ENCODE assay signal across 23 cellular contexts in the genomic region with DNA sequence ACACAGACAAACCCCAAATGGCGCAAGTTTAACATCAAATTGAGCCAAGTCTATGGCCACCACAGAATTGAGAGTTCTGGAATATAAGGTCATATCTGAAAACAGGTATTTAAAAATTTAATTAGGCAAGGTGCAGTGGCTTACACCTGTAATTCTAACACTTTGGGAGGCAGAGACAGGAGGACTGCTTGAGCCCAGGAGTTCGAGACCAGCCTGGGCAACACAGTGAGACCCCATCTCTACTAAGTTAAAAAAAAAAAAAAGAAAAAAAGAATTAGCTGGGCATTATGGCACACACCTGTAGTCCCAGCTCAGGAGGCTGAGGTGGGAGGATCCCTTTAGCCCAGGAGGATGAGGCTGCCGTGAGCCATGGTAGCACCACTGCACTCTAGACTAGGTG.
"Had no signal": no experiment of that assay in that cellular context is flagged by ENCODE, and none has a peak within 500 bp of the region (broad histone marks: within the 10 kb centered on the region; RNA-seq: fewer than 3 reads in every experiment).

No MANE protein-coding gene starts in this region.

- ATAC-seq: activated CD4-positive, alpha-beta T cell treated with anti-CD3 and anti-CD28 coated beads for 36 hours; activated naive CD8-positive, alpha-beta T cell treated with anti-CD3 and anti-CD28 coated beads, Interleukin-2, amount 50 U/mL, for 24 hours; naive thymus-derived CD8-positive, alpha-beta T cell; pancreas; right cardiac atrium had no signal

- H3K27me3 Mint-ChIP-seq: activated B cell treated with CpG ODN at 0.5 μM for 24 hours; activated CD4-positive, alpha-beta T cell treated with anti-CD3 and anti-CD28 coated beads for 36 hours; activated naive CD8-positive, alpha-beta T cell treated with anti-CD3 and anti-CD28 coated beads, Interleukin-2, amount 50 U/mL, for 24 hours; naive thymus-derived CD8-positive, alpha-beta T cell; type B pancreatic cell had no signal

- DNase-seq: activated B cell treated with CpG ODN at 0.5 μM for 24 hours; activated CD4-positive, alpha-beta T cell treated with anti-CD3 and anti-CD28 coated beads for 36 hours; activated CD4-positive, alpha-beta T cell treated with anti-CD3 and anti-CD28 coated beads, Interleukin-2, amount 50 U/mL, for 48 hours; activated gamma-delta T cell; activated naive CD4-positive, alpha-beta T cell treated with anti-CD3 and anti-CD28 coated beads, Interleukin-2, amount 50 U/mL, for 16 hours; activated naive CD8-positive, alpha-beta T cell treated with anti-CD3 and anti-CD28 coated beads, Interleukin-2, amount 50 U/mL, for 24 hours; erythroblast; kidney; naive thymus-derived CD8-positive, alpha-beta T cell; pancreas; right cardiac atrium; stimulated activated CD4-positive, alpha-beta T cell treated with anti-CD3 and anti-CD28 coated beads, Interleukin-2, amount 100 ng/mL, for 48 hours; stimulated activated CD8-positive, alpha-beta memory T cell treated with anti-CD3 and anti-CD28 coated beads, Interleukin-4, amount 100 ng/mL, for 48 hours; stimulated activated naive CD4-positive, alpha-beta T cell; T1000 had no signal

- H3K27ac ChIP-seq: pancreas, thoracic aorta had no signal

- H3K4me3 Mint-ChIP-seq: activated B cell treated with CpG ODN at 0.5 μM for 24 hours; activated CD4-positive, alpha-beta T cell treated with anti-CD3 and anti-CD28 coated beads for 36 hours; activated naive CD8-positive, alpha-beta T cell treated with anti-CD3 and anti-CD28 coated beads, Interleukin-2, amount 50 U/mL, for 24 hours; activated T-helper 1 cell treated with anti-CD3 and anti-CD28 coated beads, Interleukin-12 subunit alpha, Interleukin-12 subunit beta, Interleukin-2, Interleukin-4 antibody, amounts not matched to agents 30 ng/mL and 10 ng/mL and 1 ng/mL, durations not matched to agents 14 hours and 24 hours and 36 hours; mesothelial cell of epicardium; naive thymus-derived CD8-positive, alpha-beta T cell; T-helper 1 cell treated with Interleukin-12 subunit alpha and Interleukin-12 subunit beta and Interleukin-4 antibody, amounts not matched to agents 30 μg/mL and 1 μg/mL, for 36 hours; type B pancreatic cell had no signal

- H3K9me3 ChIP-seq: pancreas, thoracic aorta had no signal

- H3K4me3 ChIP-seq: lung, pancreas, smooth muscle cell, thoracic aorta had no signal

- H3K4me1 Mint-ChIP-seq: activated B cell treated with CpG ODN at 0.5 μM for 24 hours; activated naive CD8-positive, alpha-beta T cell treated with anti-CD3 and anti-CD28 coated beads, Interleukin-2, amount 50 U/mL, for 24 hours; mesothelial cell of epicardium had no signal

- FAIRE-seq: endometrium, kidney, pancreas had no signal

- H3K27me3 ChIP-seq: pancreas had no signal

- H3K27ac Mint-ChIP-seq: activated B cell treated with CpG ODN at 0.5 μM for 24 hours; activated naive CD8-positive, alpha-beta T cell treated with anti-CD3 and anti-CD28 coated beads, Interleukin-2, amount 50 U/mL, for 24 hours; type B pancreatic cell had no signal

- H3K4me2 ChIP-seq: smooth muscle cell had no signal

- H3K9me3 Mint-ChIP-seq: activated B cell treated with CpG ODN at 0.5 μM for 24 hours; activated naive CD8-positive, alpha-beta T cell treated with anti-CD3 and anti-CD28 coated beads, Interleukin-2, amount 50 U/mL, for 24 hours; activated T-helper 1 cell treated with anti-CD3 and anti-CD28 coated beads, Interleukin-12 subunit alpha, Interleukin-12 subunit beta, Interleukin-2, Interleukin-4 antibody, amounts not matched to agents 30 ng/mL and 10 ng/mL and 1 ng/mL, durations not matched to agents 14 hours and 24 hours and 36 hours; mesothelial cell of epicardium; naive thymus-derived CD8-positive, alpha-beta T cell; T-helper 1 cell treated with Interleukin-12 subunit alpha and Interleukin-12 subunit beta and Interleukin-4 antibody, amounts not matched to agents 30 μg/mL and 1 μg/mL, for 36 hours; type B pancreatic cell had no signal
